ENCODE assay signal across 1 cellular context in the genomic region with DNA sequence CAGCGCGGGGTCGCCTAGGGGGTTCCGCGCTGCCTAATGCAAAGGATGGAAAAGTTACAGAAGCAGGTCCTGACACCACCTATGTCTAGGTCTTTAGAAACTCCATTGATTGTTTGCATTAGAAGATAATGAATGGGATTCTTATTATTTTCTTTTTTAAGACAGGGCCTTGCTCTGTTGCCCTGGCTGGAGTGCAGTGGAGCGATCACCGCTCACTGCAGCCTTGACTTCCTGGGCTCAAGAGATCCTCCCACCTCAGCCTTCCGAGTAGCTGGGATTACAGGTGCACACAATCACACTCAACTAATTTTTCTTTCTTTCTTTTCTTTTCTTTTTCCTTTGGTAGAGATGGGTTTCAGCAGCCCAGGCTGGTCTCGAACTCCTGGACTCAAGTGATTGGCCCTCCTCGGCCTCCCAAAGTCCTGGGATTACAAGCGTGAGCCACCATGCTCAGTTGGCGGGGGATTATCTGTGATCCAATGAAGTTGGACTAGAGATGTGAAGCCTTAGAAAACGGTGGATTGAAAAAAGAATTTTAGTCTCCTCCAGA.
TF ChIP-seq lines count a peak whose summit lies in the region.

No MANE protein-coding gene starts in this region.

TF ChIP-seq in HepG2, 621 proteins besides CTCF, POLR2A, EP300 and RAD21 (continues in another document):
- TF ChIP-seq E2F5 (CRISPR knock-in tag; conservative IDR thresholded peaks at IDR 0.05) (no peak), ZNF235 (CRISPR knock-in tag; IDR thresholded peaks at IDR 0.05; ENCODE audit: borderline replicate concordance) (no peak), MBNL3 (CRISPR knock-in tag; conservative IDR thresholded peaks at IDR 0.05) (no peak), ZNF138 (CRISPR knock-in tag; IDR thresholded peaks at IDR 0.05; ENCODE audit: low read depth) (no peak; the same call in 1 of the 2 replicates), FIP1L1 (IDR thresholded peaks at IDR 0.05; ENCODE audit: borderline replicate concordance, insufficient read depth, low read depth, low read length) (no peak), ZNF275 (CRISPR knock-in tag; IDR thresholded peaks at IDR 0.05; ENCODE audit: borderline replicate concordance) (no peak), ZNF782 (CRISPR knock-in tag; IDR thresholded peaks at IDR 0.05; ENCODE audit: borderline replicate concordance) (peak; percentile 90; the same call in 1 of the 2 replicates), ZNF10 (CRISPR knock-in tag; IDR thresholded peaks at IDR 0.05; ENCODE audit: borderline replicate concordance, low read depth) (no peak), ZNF230 (CRISPR knock-in tag; IDR thresholded peaks at IDR 0.05) (no peak), ZNF501 (CRISPR knock-in tag; IDR thresholded peaks at IDR 0.05) (peak; percentile 11; the same call in 1 of the 2 replicates), ZNF703 (CRISPR knock-in tag; IDR thresholded peaks at IDR 0.05; ENCODE audit: borderline replicate concordance) (no peak), TRAFD1 (CRISPR knock-in tag; IDR thresholded peaks at IDR 0.05; ENCODE audit: borderline replicate concordance) (no peak), REXO4 (CRISPR knock-in tag; IDR thresholded peaks at IDR 0.05; ENCODE audit: borderline replicate concordance) (no peak), ZNF354B (CRISPR knock-in tag; IDR thresholded peaks at IDR 0.05) (0 out of 2 replicates have a peak, but pooled peaks have one; percentile 12), SMARCC2 (IDR thresholded peaks at IDR 0.05) (no peak), PHF5A (CRISPR knock-in tag; IDR thresholded peaks at IDR 0.05; ENCODE audit: low read depth, unreplicated experiment) (no peak), SRF (IDR thresholded peaks at IDR 0.05; ENCODE audit: low read depth, low read length) (no peak), ZNF614 (CRISPR knock-in tag; IDR thresholded peaks at IDR 0.05; ENCODE audit: borderline replicate concordance) (no peak), SATB2 (CRISPR knock-in tag; IDR thresholded peaks at IDR 0.05) (no peak), SP5 (CRISPR knock-in tag; IDR thresholded peaks at IDR 0.05; ENCODE audit: borderline replicate concordance, low read depth) (no peak), ZNF768 (CRISPR knock-in tag; IDR thresholded peaks at IDR 0.05) (no peak), ZBTB7B (CRISPR knock-in tag; IDR thresholded peaks at IDR 0.05) (no peak; the same call in 1 of the 2 replicates), HIVEP1 (CRISPR knock-in tag; IDR thresholded peaks at IDR 0.05) (no peak), ASH2L (IDR thresholded peaks at IDR 0.05; ENCODE audit: insufficient read length, low read depth, low read length) (peak; percentile 10), SMC3 (IDR thresholded peaks at IDR 0.05; ENCODE audit: low read length) (no peak), ZMYM2 (CRISPR knock-in tag; IDR thresholded peaks at IDR 0.05) (peak; percentile 87), EEA1 (CRISPR knock-in tag; IDR thresholded peaks at IDR 0.05; ENCODE audit: borderline replicate concordance) (no peak), ARID2 (CRISPR knock-in tag; IDR thresholded peaks at IDR 0.05; ENCODE audit: borderline replicate concordance) (0 out of 2 replicates have a peak, but pooled peaks have one; percentile 52), ZNF136 (CRISPR knock-in tag; IDR thresholded peaks at IDR 0.05; ENCODE audit: low read depth) (no peak), BHLHE40 (IDR thresholded peaks at IDR 0.05; ENCODE audit: low read length) (no peak), MXD4 (CRISPR knock-in tag; IDR thresholded peaks at IDR 0.05) (no peak; the same call in 1 of the 2 replicates)
- TF ChIP-seq, protein P1, sequence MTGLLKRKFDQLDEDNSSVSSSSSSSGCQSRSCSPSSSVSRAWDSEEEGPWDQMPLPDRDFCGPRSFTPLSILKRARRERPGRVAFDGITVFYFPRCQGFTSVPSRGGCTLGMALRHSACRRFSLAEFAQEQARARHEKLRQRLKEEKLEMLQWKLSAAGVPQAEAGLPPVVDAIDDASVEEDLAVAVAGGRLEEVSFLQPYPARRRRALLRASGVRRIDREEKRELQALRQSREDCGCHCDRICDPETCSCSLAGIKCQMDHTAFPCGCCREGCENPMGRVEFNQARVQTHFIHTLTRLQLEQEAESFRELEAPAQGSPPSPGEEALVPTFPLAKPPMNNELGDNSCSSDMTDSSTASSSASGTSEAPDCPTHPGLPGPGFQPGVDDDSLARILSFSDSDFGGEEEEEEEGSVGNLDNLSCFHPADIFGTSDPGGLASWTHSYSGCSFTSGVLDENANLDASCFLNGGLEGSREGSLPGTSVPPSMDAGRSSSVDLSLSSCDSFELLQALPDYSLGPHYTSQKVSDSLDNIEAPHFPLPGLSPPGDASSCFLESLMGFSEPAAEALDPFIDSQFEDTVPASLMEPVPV (CRISPR knock-in tag; IDR thresholded peaks at IDR 0.05) = no peak
- TF ChIP-seq, protein P2, sequence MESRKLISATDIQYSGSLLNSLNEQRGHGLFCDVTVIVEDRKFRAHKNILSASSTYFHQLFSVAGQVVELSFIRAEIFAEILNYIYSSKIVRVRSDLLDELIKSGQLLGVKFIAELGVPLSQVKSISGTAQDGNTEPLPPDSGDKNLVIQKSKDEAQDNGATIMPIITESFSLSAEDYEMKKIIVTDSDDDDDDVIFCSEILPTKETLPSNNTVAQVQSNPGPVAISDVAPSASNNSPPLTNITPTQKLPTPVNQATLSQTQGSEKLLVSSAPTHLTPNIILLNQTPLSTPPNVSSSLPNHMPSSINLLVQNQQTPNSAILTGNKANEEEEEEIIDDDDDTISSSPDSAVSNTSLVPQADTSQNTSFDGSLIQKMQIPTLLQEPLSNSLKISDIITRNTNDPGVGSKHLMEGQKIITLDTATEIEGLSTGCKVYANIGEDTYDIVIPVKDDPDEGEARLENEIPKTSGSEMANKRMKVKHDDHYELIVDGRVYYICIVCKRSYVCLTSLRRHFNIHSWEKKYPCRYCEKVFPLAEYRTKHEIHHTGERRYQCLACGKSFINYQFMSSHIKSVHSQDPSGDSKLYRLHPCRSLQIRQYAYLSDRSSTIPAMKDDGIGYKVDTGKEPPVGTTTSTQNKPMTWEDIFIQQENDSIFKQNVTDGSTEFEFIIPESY (CRISPR knock-in tag; IDR thresholded peaks at IDR 0.05) = no peak
- TF ChIP-seq, protein P3, sequence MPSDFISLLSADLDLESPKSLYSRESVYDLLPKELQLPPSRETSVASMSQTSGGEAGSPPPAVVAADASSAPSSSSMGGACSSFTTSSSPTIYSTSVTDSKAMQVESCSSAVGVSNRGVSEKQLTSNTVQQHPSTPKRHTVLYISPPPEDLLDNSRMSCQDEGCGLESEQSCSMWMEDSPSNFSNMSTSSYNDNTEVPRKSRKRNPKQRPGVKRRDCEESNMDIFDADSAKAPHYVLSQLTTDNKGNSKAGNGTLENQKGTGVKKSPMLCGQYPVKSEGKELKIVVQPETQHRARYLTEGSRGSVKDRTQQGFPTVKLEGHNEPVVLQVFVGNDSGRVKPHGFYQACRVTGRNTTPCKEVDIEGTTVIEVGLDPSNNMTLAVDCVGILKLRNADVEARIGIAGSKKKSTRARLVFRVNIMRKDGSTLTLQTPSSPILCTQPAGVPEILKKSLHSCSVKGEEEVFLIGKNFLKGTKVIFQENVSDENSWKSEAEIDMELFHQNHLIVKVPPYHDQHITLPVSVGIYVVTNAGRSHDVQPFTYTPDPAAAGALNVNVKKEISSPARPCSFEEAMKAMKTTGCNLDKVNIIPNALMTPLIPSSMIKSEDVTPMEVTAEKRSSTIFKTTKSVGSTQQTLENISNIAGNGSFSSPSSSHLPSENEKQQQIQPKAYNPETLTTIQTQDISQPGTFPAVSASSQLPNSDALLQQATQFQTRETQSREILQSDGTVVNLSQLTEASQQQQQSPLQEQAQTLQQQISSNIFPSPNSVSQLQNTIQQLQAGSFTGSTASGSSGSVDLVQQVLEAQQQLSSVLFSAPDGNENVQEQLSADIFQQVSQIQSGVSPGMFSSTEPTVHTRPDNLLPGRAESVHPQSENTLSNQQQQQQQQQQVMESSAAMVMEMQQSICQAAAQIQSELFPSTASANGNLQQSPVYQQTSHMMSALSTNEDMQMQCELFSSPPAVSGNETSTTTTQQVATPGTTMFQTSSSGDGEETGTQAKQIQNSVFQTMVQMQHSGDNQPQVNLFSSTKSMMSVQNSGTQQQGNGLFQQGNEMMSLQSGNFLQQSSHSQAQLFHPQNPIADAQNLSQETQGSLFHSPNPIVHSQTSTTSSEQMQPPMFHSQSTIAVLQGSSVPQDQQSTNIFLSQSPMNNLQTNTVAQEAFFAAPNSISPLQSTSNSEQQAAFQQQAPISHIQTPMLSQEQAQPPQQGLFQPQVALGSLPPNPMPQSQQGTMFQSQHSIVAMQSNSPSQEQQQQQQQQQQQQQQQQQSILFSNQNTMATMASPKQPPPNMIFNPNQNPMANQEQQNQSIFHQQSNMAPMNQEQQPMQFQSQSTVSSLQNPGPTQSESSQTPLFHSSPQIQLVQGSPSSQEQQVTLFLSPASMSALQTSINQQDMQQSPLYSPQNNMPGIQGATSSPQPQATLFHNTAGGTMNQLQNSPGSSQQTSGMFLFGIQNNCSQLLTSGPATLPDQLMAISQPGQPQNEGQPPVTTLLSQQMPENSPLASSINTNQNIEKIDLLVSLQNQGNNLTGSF (CRISPR knock-in tag; IDR thresholded peaks at IDR 0.05) = no peak
- TF ChIP-seq, protein P4, sequence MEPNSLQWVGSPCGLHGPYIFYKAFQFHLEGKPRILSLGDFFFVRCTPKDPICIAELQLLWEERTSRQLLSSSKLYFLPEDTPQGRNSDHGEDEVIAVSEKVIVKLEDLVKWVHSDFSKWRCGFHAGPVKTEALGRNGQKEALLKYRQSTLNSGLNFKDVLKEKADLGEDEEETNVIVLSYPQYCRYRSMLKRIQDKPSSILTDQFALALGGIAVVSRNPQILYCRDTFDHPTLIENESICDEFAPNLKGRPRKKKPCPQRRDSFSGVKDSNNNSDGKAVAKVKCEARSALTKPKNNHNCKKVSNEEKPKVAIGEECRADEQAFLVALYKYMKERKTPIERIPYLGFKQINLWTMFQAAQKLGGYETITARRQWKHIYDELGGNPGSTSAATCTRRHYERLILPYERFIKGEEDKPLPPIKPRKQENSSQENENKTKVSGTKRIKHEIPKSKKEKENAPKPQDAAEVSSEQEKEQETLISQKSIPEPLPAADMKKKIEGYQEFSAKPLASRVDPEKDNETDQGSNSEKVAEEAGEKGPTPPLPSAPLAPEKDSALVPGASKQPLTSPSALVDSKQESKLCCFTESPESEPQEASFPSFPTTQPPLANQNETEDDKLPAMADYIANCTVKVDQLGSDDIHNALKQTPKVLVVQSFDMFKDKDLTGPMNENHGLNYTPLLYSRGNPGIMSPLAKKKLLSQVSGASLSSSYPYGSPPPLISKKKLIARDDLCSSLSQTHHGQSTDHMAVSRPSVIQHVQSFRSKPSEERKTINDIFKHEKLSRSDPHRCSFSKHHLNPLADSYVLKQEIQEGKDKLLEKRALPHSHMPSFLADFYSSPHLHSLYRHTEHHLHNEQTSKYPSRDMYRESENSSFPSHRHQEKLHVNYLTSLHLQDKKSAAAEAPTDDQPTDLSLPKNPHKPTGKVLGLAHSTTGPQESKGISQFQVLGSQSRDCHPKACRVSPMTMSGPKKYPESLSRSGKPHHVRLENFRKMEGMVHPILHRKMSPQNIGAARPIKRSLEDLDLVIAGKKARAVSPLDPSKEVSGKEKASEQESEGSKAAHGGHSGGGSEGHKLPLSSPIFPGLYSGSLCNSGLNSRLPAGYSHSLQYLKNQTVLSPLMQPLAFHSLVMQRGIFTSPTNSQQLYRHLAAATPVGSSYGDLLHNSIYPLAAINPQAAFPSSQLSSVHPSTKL (CRISPR knock-in tag; IDR thresholded peaks at IDR 0.05) = no peak
- TF ChIP-seq, protein P5, sequence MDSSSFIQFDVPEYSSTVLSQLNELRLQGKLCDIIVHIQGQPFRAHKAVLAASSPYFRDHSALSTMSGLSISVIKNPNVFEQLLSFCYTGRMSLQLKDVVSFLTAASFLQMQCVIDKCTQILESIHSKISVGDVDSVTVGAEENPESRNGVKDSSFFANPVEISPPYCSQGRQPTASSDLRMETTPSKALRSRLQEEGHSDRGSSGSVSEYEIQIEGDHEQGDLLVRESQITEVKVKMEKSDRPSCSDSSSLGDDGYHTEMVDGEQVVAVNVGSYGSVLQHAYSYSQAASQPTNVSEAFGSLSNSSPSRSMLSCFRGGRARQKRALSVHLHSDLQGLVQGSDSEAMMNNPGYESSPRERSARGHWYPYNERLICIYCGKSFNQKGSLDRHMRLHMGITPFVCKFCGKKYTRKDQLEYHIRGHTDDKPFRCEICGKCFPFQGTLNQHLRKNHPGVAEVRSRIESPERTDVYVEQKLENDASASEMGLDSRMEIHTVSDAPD (CRISPR knock-in tag; IDR thresholded peaks at IDR 0.05) = peak; percentile 84
